In genomic region chr20:38433304-38433972, GRCh38 we compare ENCODE assay signal across 8 cellular contexts. TPM values are rescaled to one million over a fixed set of nuclear protein-coding genes. Genes with fewer than 3 reads are reported as not detected.
DNase-seq lines count a peak whose midpoint lies in the region; ATAC-seq, FAIRE-seq and TF ChIP-seq lines count a peak whose summit lies in the region.

No MANE protein-coding gene starts in this region.

- peak overlapping the region; percentile 95 for H3K27ac Mint-ChIP-seq in Caco-2 (ENCODE audit: unreplicated experiment)
- H3K27ac Mint-ChIP-seq in dendritic cell treated with granulocyte-macrophage colony-stimulating factor and Interleukin-4, amounts not matched to agents 40 ng/mL and 50 ng/mL, for 4 days: peak overlapping the region; percentile 91

- H3F3A ChIP-seq in neural cell (ENCODE audit: insufficient read depth, low read length, poor library complexity, severe bottlenecking): no peaks in the 10 kb centered on the region

- ATAC-seq in HG03175 (IDR thresholded peaks at IDR 0.05; ENCODE audit: unreplicated experiment) (no peak), HG03460 (IDR thresholded peaks at IDR 0.05; ENCODE audit: unreplicated experiment) (no peak)

- H3K4me2 ChIP-seq in neural cell (ENCODE audit: low read length): no peak overlapping the region

- TF ChIP-seq EP300 in neural cell (conservative IDR thresholded peaks at IDR 0.05; ENCODE audit: poor library complexity, severe bottlenecking): no peak

- H3K27me3 Mint-ChIP-seq in Caco-2 (ENCODE audit: insufficient read depth, unreplicated experiment): peaks cover 4% of the 10 kb centered on the region
- peaks cover 2% of the 10 kb centered on the region for H3K27me3 Mint-ChIP-seq in dendritic cell treated with granulocyte-macrophage colony-stimulating factor and Interleukin-4, amounts not matched to agents 40 ng/mL and 50 ng/mL, for 4 days

- peaks cover 10% of the 10 kb centered on the region for H3K4me1 ChIP-seq in Caco-2
- no peaks in the 10 kb centered on the region for H3K4me1 ChIP-seq in ascending aorta

- no peak for TF ChIP-seq POLR2A in NB4 (IDR thresholded peaks at IDR 0.05; ENCODE audit: extremely low read depth, insufficient read length)

- CTCF ChIA-PET in Caco-2 (lab: Charles Lee): interaction anchor here (0.6 to 2.7 kb wide), 4 partner anchors 14 to 95 kb away, joined by 3 to 91 read pairs (median 36); partner anchors contain the start of gene RALGAPB

- no peak for TF ChIP-seq RAD21 in neural cell (conservative IDR thresholded peaks at IDR 0.05)

- H4K20me1 ChIP-seq in neural cell (ENCODE audit: insufficient read depth): no peaks in the 10 kb centered on the region

- H3K9me2 ChIP-seq in neural cell (ENCODE audit: insufficient read depth, low read length): no peaks in the 10 kb centered on the region

- intact Hi-C loops in Caco-2 (cut with micrococcal nuclease; ENCODE audit: unreplicated experiment) (no loop called here), ascending aorta (cut with DNase I) (loop anchor here (10.0 kb wide), 1 partner anchor 399 kb away; the partner anchor contains the start of genes RPRD1B and TTI1)
- intact Hi-C loops in dendritic cell treated with granulocyte-macrophage colony-stimulating factor and Interleukin-4, amounts not matched to agents 40 ng/mL and 50 ng/mL, for 4 days (cut with micrococcal nuclease): no loop called here

- H3K4me3 ChIP-seq in Caco-2 (ENCODE audit: low read depth, low read length) (peak overlapping the region; percentile 73), NB4 (ENCODE audit: low read depth, low read length) (peak overlapping the region; percentile 85), neural cell (ENCODE audit: low read length) (peak overlapping the region; percentile 96), ascending aorta (peak overlapping the region in 1 of 2 donors; percentile 61)

- H3K27ac ChIP-seq in neural cell (ENCODE audit: low read length) (no peak overlapping the region), ascending aorta (no peak overlapping the region)

- H3K27me3 ChIP-seq in Caco-2 (replicated peaks; ENCODE audit: control insufficient read depth, insufficient read depth, low read length) (no peaks in the 10 kb centered on the region), neural cell (ENCODE audit: insufficient read depth, low read depth, low read length) (no peaks in the 10 kb centered on the region), ascending aorta (no peaks in the 10 kb centered on the region)

- peaks cover 30% of the 10 kb centered on the region for H3K4me1 Mint-ChIP-seq in Caco-2 (ENCODE audit: low read depth, unreplicated experiment)
- H3K4me1 Mint-ChIP-seq in dendritic cell treated with granulocyte-macrophage colony-stimulating factor and Interleukin-4, amounts not matched to agents 40 ng/mL and 50 ng/mL, for 4 days (ENCODE audit: low read depth): peaks cover 51% of the 10 kb centered on the region

- POLR2A ChIA-PET in Caco-2 (lab: Charles Lee): interaction anchor here (0.5 to 3.7 kb wide), 4 partner anchors 14 to 73 kb away, joined by 3 to 104 read pairs (median 52); partner anchors contain the start of gene RALGAPB

- H3K36me3 ChIP-seq in Caco-2 (ENCODE audit: control insufficient read depth, insufficient read depth, low read length) (peaks cover 31% of the 10 kb centered on the region), neural cell (ENCODE audit: insufficient read depth, low read length) (peaks cover 11% of the 10 kb centered on the region), ascending aorta (peaks cover 46 to 50% of the 10 kb centered on the region in 2 donors)

- H3K9me3 ChIP-seq in Caco-2: no peaks in the 10 kb centered on the region
- H3K9me3 ChIP-seq in neural cell (ENCODE audit: low read length): peaks cover 5% of the 10 kb centered on the region
- no peaks in the 10 kb centered on the region for H3K9me3 ChIP-seq in ascending aorta

- FAIRE-seq in urothelium cell line (lab: Jason Lieb, UNC): no peak

- BruUV-seq in Caco-2 (replicated peaks; lab: Mats Ljungman, UMichigan): no TSS peak

- no peak overlapping the region for H2AFZ ChIP-seq in neural cell (ENCODE audit: low read depth, low read length)

- H3K9ac ChIP-seq in neural cell (ENCODE audit: low read length): no peak overlapping the region

- H3K4me3 Mint-ChIP-seq in Caco-2 (ENCODE audit: unreplicated experiment): peak overlapping the region; percentile 94
- H3K4me3 Mint-ChIP-seq in dendritic cell treated with granulocyte-macrophage colony-stimulating factor and Interleukin-4, amounts not matched to agents 40 ng/mL and 50 ng/mL, for 4 days: peak overlapping the region; percentile 88

- peaks cover 73% of the 10 kb centered on the region for H3K36me3 Mint-ChIP-seq in Caco-2 (ENCODE audit: insufficient read depth, unreplicated experiment)
- peaks cover 65% of the 10 kb centered on the region for H3K36me3 Mint-ChIP-seq in dendritic cell treated with granulocyte-macrophage colony-stimulating factor and Interleukin-4, amounts not matched to agents 40 ng/mL and 50 ng/mL, for 4 days (ENCODE audit: low read depth)

- peaks cover 23% of the 10 kb centered on the region for H3K79me2 ChIP-seq in neural cell (replicated peaks; ENCODE audit: insufficient read depth, low read length)

- no peak for DNase-seq in Caco-2
- DNase-seq in NB4 (ENCODE audit: low read depth): peak; percentile 34
- DNase-seq in urothelium cell line (ENCODE audit: low spot score): no peak
- DNase-seq in ascending aorta (ENCODE audit: low spot score in 2 of 2): no peak

- H3K9me3 Mint-ChIP-seq in Caco-2 (ENCODE audit: unreplicated experiment): no peaks in the 10 kb centered on the region
- no peaks in the 10 kb centered on the region for H3K9me3 Mint-ChIP-seq in dendritic cell treated with granulocyte-macrophage colony-stimulating factor and Interleukin-4, amounts not matched to agents 40 ng/mL and 50 ng/mL, for 4 days

- no peak for TF ChIP-seq CTCF in Caco-2 (IDR thresholded peaks at IDR 0.05; ENCODE audit: insufficient read depth in 1 of 2, low read depth in 1 of 2, low read length in 1 of 2, severe bottlenecking in 1 of 2, unreplicated experiment in 1 of 2)
- no peak for TF ChIP-seq CTCF in NB4 (IDR thresholded peaks at IDR 0.05; ENCODE audit: low read depth, low read length)
- TF ChIP-seq CTCF in neural cell (IDR thresholded peaks at IDR 0.05; ENCODE audit: poor library complexity, severe bottlenecking): no peak
- no peak for TF ChIP-seq CTCF in ascending aorta (IDR thresholded peaks at IDR 0.05)

TF ChIP-seq in neural cell, 6 proteins besides CTCF, POLR2A, EP300 and RAD21:
- TF ChIP-seq SMC3 (conservative IDR thresholded peaks at IDR 0.05; ENCODE audit: poor library complexity): no peak
- no peak for TF ChIP-seq POLR2AphosphoS5 (IDR thresholded peaks at IDR 0.05)
- TF ChIP-seq REST (IDR thresholded peaks at IDR 0.05; ENCODE audit: borderline replicate concordance): no peak
- no peak for TF ChIP-seq EZH2 (IDR thresholded peaks at IDR 0.05; ENCODE audit: borderline replicate concordance, insufficient read depth, low read length, poor library complexity, severe bottlenecking)
- TF ChIP-seq TAF1 (IDR thresholded peaks at IDR 0.05; ENCODE audit: low read depth): no peak
- no peak for TF ChIP-seq MXI1 (conservative IDR thresholded peaks at IDR 0.05; ENCODE audit: poor library complexity, severe bottlenecking)

RNA-seq across cellular contexts. Expression of gene SNHG17, which starts 1.7 kb away (rescaled TPM):
- 351 and 362 TPM in 2 replicates for total RNA-seq in Caco-2 (2022)
- 20.4 and 23.1 TPM in 2 replicates for polyA plus RNA-seq in neural cell
- polyA minus RNA-seq in neural cell: 7.3 and 10.5 TPM in 2 replicates
- total RNA-seq in ascending aorta: 129 TPM

RNA-seq across cellular contexts. Expression of gene RALGAPB, which starts 39.2 kb away (rescaled TPM):
- 69.1 and 72.3 TPM in 2 replicates for total RNA-seq in Caco-2 (2022)
- polyA plus RNA-seq in neural cell: 30.0 TPM in 2 replicates
- polyA minus RNA-seq in neural cell: 76.2 and 84.0 TPM in 2 replicates
- total RNA-seq in ascending aorta: 19.4 TPM
